ENCODE assay signal across 13 cellular contexts in the genomic region with DNA sequence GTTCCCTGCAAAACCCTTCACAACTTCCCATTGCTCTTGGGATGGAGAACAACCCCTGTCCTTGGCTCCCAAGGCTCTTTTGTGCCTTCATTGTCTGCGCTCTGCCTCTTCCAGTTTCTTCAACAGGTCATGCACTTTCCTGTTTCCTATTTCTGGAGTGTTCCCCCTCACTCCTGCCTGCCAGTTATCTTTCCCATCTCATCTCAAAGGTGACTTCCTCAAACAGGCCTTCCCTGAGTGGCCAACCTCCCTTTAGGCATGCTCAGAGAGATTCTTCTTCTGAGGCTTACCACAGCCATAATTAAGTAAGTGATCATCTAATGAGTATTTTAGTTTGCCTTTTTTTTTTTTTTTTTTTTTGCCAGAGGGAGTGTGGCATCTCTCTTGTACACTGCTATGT.
"Had no signal": no experiment of that assay in that cellular context is flagged by ENCODE, and none has a peak within 500 bp of the region (broad histone marks: within the 10 kb centered on the region; RNA-seq: fewer than 3 reads in every experiment).

No MANE protein-coding gene starts in this region.

- H3K9me3 Mint-ChIP-seq: neural progenitor cell had no signal

- H3K27ac Mint-ChIP-seq: neural progenitor cell had no signal

- DNase-seq: activated CD4-positive, alpha-beta T cell treated with anti-CD3 and anti-CD28 coated beads for 1 hour; activated CD4-positive, alpha-beta T cell treated with anti-CD3 and anti-CD28 coated beads, Interleukin-2, amount 50 U/mL, for 4 hours; activated naive CD4-positive, alpha-beta T cell; activated T-cell treated with anti-CD3 and anti-CD28 coated beads, Interleukin-2, amount 50 U/mL, for 48 hours; dorsolateral prefrontal cortex; erythroblast; ovary; sigmoid colon; spleen had no signal

- H3K4me3 Mint-ChIP-seq: neural progenitor cell had no signal

- FAIRE-seq: islet of Langerhans, urothelium cell line had no signal

- H3K36me3 Mint-ChIP-seq: neural progenitor cell had no signal

- ATAC-seq: left lobe of liver had no signal
